ENCODE assay signal across 9 cellular contexts in genomic region chr11:61902313-61902712, GRCh38.
"Had no signal": no experiment of that assay in that cellular context is flagged by ENCODE, and none has a peak within 500 bp of the region (broad histone marks: within the 10 kb centered on the region; RNA-seq: fewer than 3 reads in every experiment).

No MANE protein-coding gene starts in this region.

- H3K9ac ChIP-seq: GM23248 had no signal

- H3K4me3 ChIP-seq: GM23248, K562 had no signal

- FAIRE-seq: H54, HTR-8/SVneo, K562 had no signal

- H3K27ac ChIP-seq: GM23248 had no signal

- H3K27ac Mint-ChIP-seq: H9 had no signal

- DNase-seq: GM23248, GOT3, H9, HCEC 1CT, IMR-90, KG1 had no signal

- ATAC-seq: K562 had no signal

- H3K4me3 Mint-ChIP-seq: H9 had no signal

- H2AFZ ChIP-seq: GM23248 had no signal

- H3K9me3 Mint-ChIP-seq: H9 had no signal
